ENCODE assay signal across 8 cellular contexts in genomic region chr1:183470961-183471747, GRCh38. TPM values are rescaled to one million over a fixed set of nuclear protein-coding genes. Genes with fewer than 3 reads are reported as not detected.
DNase-seq lines count a peak whose midpoint lies in the region; ATAC-seq, FAIRE-seq and TF ChIP-seq lines count a peak whose summit lies in the region.

No MANE protein-coding gene starts in this region.

- H3K27ac ChIP-seq in keratinocyte (ENCODE audit: control insufficient read depth, insufficient read depth, low read length): peak overlapping the region; percentile 99

- peak; percentile 70 for DNase-seq in A172 (ENCODE audit: low spot score)
- peak; percentile 92 for DNase-seq in NCI-H2171 treated with DMSO at 0.1 percent for 48 hours (lab: John Stamatoyannopoulos, UW)
- DNase-seq in cardiac fibroblast (ENCODE audit: low read depth in 2 of 2): peak; percentile 80 to 84
- DNase-seq in keratinocyte (ENCODE audit: low read depth, low spot score): no peak
- DNase-seq in stimulated activated CD4-positive, alpha-beta T cell treated with anti-CD3 and anti-CD28 coated beads, Interleukin-15, amount 100 ng/mL, for 1 hour (ENCODE audit: low read depth in 1 of 2, low spot score in 1 of 2): peak; percentile 31 to 54

- no peaks in the 10 kb centered on the region for H3K9me1 ChIP-seq in keratinocyte (ENCODE audit: control insufficient read depth, extremely low read depth, insufficient read depth, low read length)

- H2AFZ ChIP-seq in keratinocyte (ENCODE audit: control insufficient read depth, low read length): peak overlapping the region; percentile 97

- H3K79me2 ChIP-seq in keratinocyte (ENCODE audit: control insufficient read depth, insufficient read depth, low read length): peaks cover 36% of the 10 kb centered on the region

- H3K4me1 ChIP-seq in keratinocyte (ENCODE audit: control insufficient read depth, extremely low read depth, insufficient read depth, low read length): peaks cover 29% of the 10 kb centered on the region

- H3K4me3 ChIP-seq in WI38 (ENCODE audit: low read depth, low read length) (peak overlapping the region; percentile 86), cardiac fibroblast (replicated peaks in 1 of 2; ENCODE audit: low read depth in 2 of 2, low read length in 2 of 2) (peak overlapping the region; percentile 90 to 98), keratinocyte (ENCODE audit: control insufficient read depth in 2 of 3, extremely low read depth in 1 of 3, insufficient read depth in 2 of 3, low read depth in 1 of 3, low read length in 3 of 3) (peak overlapping the region; percentile 88 to 98 (median 91))

- H4K20me1 ChIP-seq in keratinocyte (ENCODE audit: control insufficient read depth, extremely low read depth, insufficient read depth, low read length): no peaks in the 10 kb centered on the region

- ATAC-seq in GM18517 (IDR thresholded peaks at IDR 0.05; ENCODE audit: unreplicated experiment) (peak; percentile 33), HG03095 (IDR thresholded peaks at IDR 0.05; ENCODE audit: unreplicated experiment) (peak; percentile 23)

- no peaks in the 10 kb centered on the region for H3K27me3 ChIP-seq in keratinocyte (ENCODE audit: control insufficient read depth, extremely low read depth, insufficient read depth, low read length)

- peak overlapping the region; percentile 85 for H3K4me2 ChIP-seq in keratinocyte (ENCODE audit: control insufficient read depth, extremely low read depth, insufficient read depth, low read depth, low read length)

- dilution Hi-C loops in keratinocyte (cut with MboI; ENCODE audit: extremely low pct_ligation_motif_present, low sequenced_read_pairs): no loop called here

- H3K9me3 ChIP-seq in keratinocyte (ENCODE audit: control insufficient read depth, low read depth, low read length): no peaks in the 10 kb centered on the region

- no peak for TF ChIP-seq CTCF in WI38 (IDR thresholded peaks at IDR 0.05; ENCODE audit: low read depth, low read length)
- peak; percentile 7 for TF ChIP-seq CTCF in cardiac fibroblast (IDR thresholded peaks at IDR 0.05; ENCODE audit: low read depth, low read length)
- peak in 1 of 3 experiments; percentile 30 for TF ChIP-seq CTCF in keratinocyte (optimal IDR thresholded peaks at IDR 0.05 in 1 of 3, IDR thresholded peaks at IDR 0.05 in 1 of 3, conservative IDR thresholded peaks at IDR 0.05 in 1 of 3; ENCODE audit: extremely low read depth in 1 of 3, insufficient read depth in 2 of 3, low read length in 3 of 3)

- H3K36me3 ChIP-seq in keratinocyte (ENCODE audit: control insufficient read depth in 2 of 2, extremely low read depth in 1 of 2, insufficient read depth in 2 of 2, low read length in 2 of 2): peaks cover 0 to 3% of the 10 kb centered on the region in 2 experiments

- peak overlapping the region; percentile 99 for H3K9ac ChIP-seq in keratinocyte (ENCODE audit: control insufficient read depth, extremely low read depth, insufficient read depth, low read length)

- no peak for FAIRE-seq in keratinocyte (lab: Jason Lieb, UNC)

RNA-seq across cellular contexts. Expression of gene SMG7, which starts 1.1 kb away (rescaled TPM):
- 19.6 and 23.0 TPM in 2 replicates for total RNA-seq in A172 (2014; rRNA removed; shearing (Covaris generic))
- polyA plus RNA-seq in keratinocyte: 27.5 to 43.6 TPM (median 38.2 TPM) in 3 replicates
- polyA plus RNA-seq in keratinocyte (2011; ENCODE audit: low read depth): 29.1 TPM
- polyA plus RNA-seq in keratinocyte (2011; cell fraction: cytosol; rRNA removed): 27.7 and 42.4 TPM in 2 replicates
- 40.3 and 41.2 TPM in 2 replicates for polyA plus RNA-seq in keratinocyte (2011; cell fraction: nucleus; rRNA removed)
- 24.1 and 29.8 TPM in 2 replicates for polyA plus RNA-seq in keratinocyte (2012; ENCODE audit: low replicate concordance)
- polyA minus RNA-seq in keratinocyte: 71.7 to 96.5 TPM (median 80.9 TPM) in 3 replicates
- 27.6 TPM for polyA minus RNA-seq in keratinocyte (2011; cell fraction: cytosol; rRNA and poly(A)+ RNA removed)
- 32.7 and 62.5 TPM in 2 replicates for polyA minus RNA-seq in keratinocyte (2011; cell fraction: nucleus; rRNA and poly(A)+ RNA removed)

RNA-seq across cellular contexts. Expression of gene NMNAT2, which starts 53.0 kb away (rescaled TPM):
- total RNA-seq in A172 (2014; rRNA removed; shearing (Covaris generic)): 3.0 and 3.1 TPM in 2 replicates
- polyA plus RNA-seq in keratinocyte: 0.72 to 0.80 TPM (median 0.76 TPM) in 3 replicates
- polyA plus RNA-seq in keratinocyte (2011; ENCODE audit: low read depth): 0.14 TPM
- 0.68 and 1.3 TPM in 2 replicates for polyA plus RNA-seq in keratinocyte (2011; cell fraction: cytosol; rRNA removed)
- 1.5 and 2.5 TPM in 2 replicates for polyA plus RNA-seq in keratinocyte (2011; cell fraction: nucleus; rRNA removed)
- polyA plus RNA-seq in keratinocyte (2012; ENCODE audit: low replicate concordance): 0.71 and 0.99 TPM in 2 replicates
- 0.16 to 3.0 TPM (median 0.33 TPM) in 3 replicates for polyA minus RNA-seq in keratinocyte
- polyA minus RNA-seq in keratinocyte (2011; cell fraction: cytosol; rRNA and poly(A)+ RNA removed): 0.38 TPM
- 0.21 and 0.70 TPM in 2 replicates for polyA minus RNA-seq in keratinocyte (2011; cell fraction: nucleus; rRNA and poly(A)+ RNA removed)
